ENCODE assay signal across 1 cellular context in genomic region chr2:190207929-190208328, GRCh38.
TF ChIP-seq lines count a peak whose summit lies in the region.

No MANE protein-coding gene starts in this region.

TF ChIP-seq in A549, 52 proteins besides CTCF, POLR2A, EP300 and RAD21 (continued from another document):
- TF ChIP-seq, protein P1, sequence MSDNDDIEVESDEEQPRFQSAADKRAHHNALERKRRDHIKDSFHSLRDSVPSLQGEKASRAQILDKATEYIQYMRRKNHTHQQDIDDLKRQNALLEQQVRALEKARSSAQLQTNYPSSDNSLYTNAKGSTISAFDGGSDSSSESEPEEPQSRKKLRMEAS (IDR thresholded peaks at IDR 0.05): no peak
- TF ChIP-seq MAFK (IDR thresholded peaks at IDR 0.05; ENCODE audit: partially characterized antibody): peak; percentile 89
